Comparison of ENCODE assay signal across 17 cellular contexts in genomic region chr4:140689628-140690027, GRCh38.
"Had no signal": no experiment of that assay in that cellular context is flagged by ENCODE, and none has a peak within 500 bp of the region (broad histone marks: within the 10 kb centered on the region; RNA-seq: fewer than 3 reads in every experiment).

No MANE protein-coding gene starts in this region.

- H3K27ac Mint-ChIP-seq: activated CD4-positive, alpha-beta T cell treated with anti-CD3 and anti-CD28 coated beads, Interleukin-2, amount 10 ng/mL, durations not matched to agents 24 days and 14 days; activated T-helper 17 cell treated with anti-CD3 and anti-CD28 coated beads, Interleukin-2, amount 50 U/mL, for 72 hours; dendritic cell treated with granulocyte-macrophage colony-stimulating factor and Interleukin-4, amounts not matched to agents 40 ng/mL and 50 ng/mL, for 4 days; endodermal cell; T-helper 1 cell treated with Interleukin-12 subunit alpha and Interleukin-12 subunit beta and Interleukin-4 antibody, amounts not matched to agents 30 μg/mL and 1 μg/mL, for 36 hours; WTC11 had no signal

- H3K4me1 Mint-ChIP-seq: activated CD4-positive, alpha-beta T cell treated with anti-CD3 and anti-CD28 coated beads, Interleukin-2, amount 10 ng/mL, durations not matched to agents 24 days and 14 days; activated T-helper 17 cell treated with anti-CD3 and anti-CD28 coated beads, Interleukin-2, amount 50 U/mL, for 72 hours had no signal

- DNase-seq: activated CD4-positive, alpha-beta T cell treated with anti-CD3 and anti-CD28 coated beads, Interleukin-2, amount 10 ng/mL, durations not matched to agents 24 days and 14 days; activated CD8-positive, alpha-beta memory T cell treated with anti-CD3 and anti-CD28 coated beads for 24 hours; activated naive CD4-positive, alpha-beta T cell treated with anti-CD3 and anti-CD28 coated beads, Interleukin-2, amount 50 U/mL, for 16 hours; activated T-cell treated with anti-CD3 and anti-CD28 coated beads for 4 hours; endodermal cell; hypothalamus; left colon; mesenchymal stem cell; stimulated activated CD4-positive, alpha-beta T cell treated with anti-CD3 and anti-CD28 coated beads, Interleukin-4, amount 100 ng/mL, for 1 hour; stimulated activated CD8-positive, alpha-beta memory T cell treated with anti-CD3 and anti-CD28 coated beads, Interleukin-4, amount 100 ng/mL, for 48 hours had no signal

- H3K36me3 Mint-ChIP-seq: WTC11 had no signal

- H3K9me3 ChIP-seq: adrenal gland, vagina had no signal

- H3K9me3 Mint-ChIP-seq: activated CD4-positive, alpha-beta T cell treated with anti-CD3 and anti-CD28 coated beads, Interleukin-2, amount 10 ng/mL, durations not matched to agents 24 days and 14 days; activated T-helper 17 cell treated with anti-CD3 and anti-CD28 coated beads, Interleukin-2, amount 50 U/mL, for 72 hours; dendritic cell treated with granulocyte-macrophage colony-stimulating factor and Interleukin-4, amounts not matched to agents 40 ng/mL and 50 ng/mL, for 4 days; endodermal cell; nephron; T-helper 1 cell treated with Interleukin-12 subunit alpha and Interleukin-12 subunit beta and Interleukin-4 antibody, amounts not matched to agents 30 μg/mL and 1 μg/mL, for 36 hours; WTC11 had no signal

- H3K27me3 ChIP-seq: adrenal gland, vagina had no signal

- H3K4me3 Mint-ChIP-seq: activated CD4-positive, alpha-beta T cell treated with anti-CD3 and anti-CD28 coated beads, Interleukin-2, amount 10 ng/mL, durations not matched to agents 24 days and 14 days; activated T-helper 17 cell treated with anti-CD3 and anti-CD28 coated beads, Interleukin-2, amount 50 U/mL, for 72 hours; dendritic cell treated with granulocyte-macrophage colony-stimulating factor and Interleukin-4, amounts not matched to agents 40 ng/mL and 50 ng/mL, for 4 days; endodermal cell; nephron; T-helper 1 cell treated with Interleukin-12 subunit alpha and Interleukin-12 subunit beta and Interleukin-4 antibody, amounts not matched to agents 30 μg/mL and 1 μg/mL, for 36 hours; WTC11 had no signal

- ATAC-seq: activated T-helper 17 cell treated with anti-CD3 and anti-CD28 coated beads, Interleukin-2, amount 50 U/mL, for 72 hours; WTC11 had no signal

- H3K27me3 Mint-ChIP-seq: dendritic cell treated with granulocyte-macrophage colony-stimulating factor and Interleukin-4, amounts not matched to agents 40 ng/mL and 50 ng/mL, for 4 days had no signal

- H3K4me3 ChIP-seq: adrenal gland, vagina had no signal

- H3K27ac ChIP-seq: adrenal gland, vagina had no signal

- H3K36me3 ChIP-seq: vagina had no signal
